7 cellular contexts compared by ENCODE assay signal in the genomic region with DNA sequence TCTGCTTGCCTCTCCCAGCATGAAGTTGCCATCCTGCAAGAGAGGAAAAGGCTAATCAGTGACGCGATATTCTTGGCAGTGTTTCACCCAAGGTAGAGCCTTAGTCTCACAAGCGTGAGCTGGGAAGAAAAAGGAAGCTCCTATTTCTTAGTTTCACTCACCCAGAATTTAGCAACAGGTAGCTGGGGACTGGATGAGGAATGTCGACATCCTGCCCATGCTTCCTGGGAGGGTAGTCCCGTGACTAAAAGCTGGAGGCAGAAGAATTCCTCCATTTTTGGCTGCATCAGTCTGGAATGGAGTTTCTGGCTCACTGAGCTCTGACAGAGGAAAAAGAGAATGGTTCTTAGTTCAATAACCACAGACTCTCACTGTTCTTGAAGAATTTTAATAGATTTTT.
A peak's percentile ranks its signal among the peaks of the same experiment; 100 is the strongest.
DNase-seq lines count a peak whose midpoint lies in the region; ATAC-seq, FAIRE-seq and TF ChIP-seq lines count a peak whose summit lies in the region.
"Not testable (repeated sequence)": the region's sequence is repeated elsewhere in the genome, so short reads cannot be mapped to it uniquely, and the experiment has no call there.

No MANE protein-coding gene starts in this region.

- not testable (repeated sequence) for H2AK5ac ChIP-seq in H1 (ENCODE audit: low read depth, low read length)

- not testable (repeated sequence) for H3K9me3 Mint-ChIP-seq in CD14-positive monocyte, GM23338

- not testable (repeated sequence) for H3K79me2 ChIP-seq in GM23338 (replicated peaks; ENCODE audit: insufficient read depth); H1 (ENCODE audit: control insufficient read depth in 1 of 2, insufficient read depth in 2 of 2, low read length in 2 of 2)

- TF ChIP-seq EP300 in H1 (IDR thresholded peaks at IDR 0.05; ENCODE audit: borderline replicate concordance in 1 of 2, low read depth in 2 of 2, low read length in 2 of 2): not testable (repeated sequence)

- not testable (repeated sequence) for H3K9me2 ChIP-seq in GM23338 (ENCODE audit: insufficient read depth)

- H3K4me1 Mint-ChIP-seq in CD14-positive monocyte, GM23338: not testable (repeated sequence)

- not testable (repeated sequence) for H3K9ac ChIP-seq in H1 (replicated peaks in 1 of 4; ENCODE audit: extremely low read depth in 1 of 4, low read depth in 3 of 4, low read length in 3 of 4)

- intact Hi-C loops in CD14-positive monocyte (cut with micrococcal nuclease); upper lobe of right lung (cut with DNase I): not testable (repeated sequence)

- not testable (repeated sequence) for H2BK12ac ChIP-seq in H1 (ENCODE audit: low read depth, low read length)

- not testable (repeated sequence) for H3K4me2 ChIP-seq in GM23338; H1 (ENCODE audit: insufficient read depth in 1 of 2, low read depth in 2 of 2, low read length in 2 of 2)

- not testable (repeated sequence) for H2BK20ac ChIP-seq in H1 (ENCODE audit: low read length)

- H3K27ac Mint-ChIP-seq in CD14-positive monocyte, GM23338: not testable (repeated sequence)

- not testable (repeated sequence) for H2BK120ac ChIP-seq in H1 (replicated peaks; ENCODE audit: low read depth, low read length)

- H3K4me3 Mint-ChIP-seq in CD14-positive monocyte, GM23338: not testable (repeated sequence)

- not testable (repeated sequence) for H4K91ac ChIP-seq in H1 (replicated peaks; ENCODE audit: insufficient read length, low read length)

- H3K27me3 ChIP-seq in GM23338 (ENCODE audit: insufficient read depth); H1 (replicated peaks in 1 of 4; ENCODE audit: control insufficient read depth in 3 of 4, extremely low read depth in 1 of 4, insufficient read depth in 3 of 4, low read length in 3 of 4); upper lobe of right lung: not testable (repeated sequence)

- DNase-seq in CD14-positive monocyte (ENCODE audit: low spot score): peak; percentile 25
- DNase-seq in GM23338 (ENCODE audit: low spot score): peak; percentile 0
- not testable (repeated sequence) for DNase-seq in RCC 7860 (ENCODE audit: low spot score)
- peak; percentile 0 for DNase-seq in amniotic epithelial cell (ENCODE audit: low read depth)
- DNase-seq in H1 (ENCODE audit: low read depth in 1 of 2, low spot score in 2 of 2): peak in 1 of 2 experiments; percentile 32
- peak; percentile 28 for DNase-seq in kidney tubule cell (ENCODE audit: low spot score)
- DNase-seq in upper lobe of right lung: peak; percentile 17

- not testable (repeated sequence) for H4K8ac ChIP-seq in H1 (ENCODE audit: extremely low read depth, insufficient read depth, low read length)

- H3K18ac ChIP-seq in H1 (ENCODE audit: extremely low read depth, low read length): not testable (repeated sequence)

- not testable (repeated sequence) for H3K27me3 Mint-ChIP-seq in CD14-positive monocyte (ENCODE audit: low read depth in 3 of 3); GM23338 (ENCODE audit: insufficient read depth, low read depth, poor library complexity)

- H3K56ac ChIP-seq in H1 (replicated peaks; ENCODE audit: insufficient read length, low read depth, low read length): not testable (repeated sequence)

- H3K9me3 ChIP-seq in H1 (ENCODE audit: insufficient read depth in 2 of 2, low read depth in 1 of 2, low read length in 1 of 2); upper lobe of right lung: not testable (repeated sequence)

- not testable (repeated sequence) for H3K4ac ChIP-seq in H1 (replicated peaks; ENCODE audit: insufficient read length, low read depth, low read length)

- not testable (repeated sequence) for H3K27ac ChIP-seq in GM23338 (ENCODE audit: low read depth); H1 (ENCODE audit: low read depth, low read length); upper lobe of right lung

- H2BK15ac ChIP-seq in H1 (ENCODE audit: low read length): not testable (repeated sequence)

- not testable (repeated sequence) for H4K20me1 ChIP-seq in GM23338 (replicated peaks; ENCODE audit: insufficient read depth); H1 (replicated peaks in 1 of 2; ENCODE audit: control insufficient read depth in 1 of 2, insufficient read depth in 2 of 2, low read length in 2 of 2)

- WGBS in H1 (ENCODE audit: extremely low coverage in 1 of 2, insufficient coverage in 1 of 2, insufficient read length in 1 of 2, insufficient replicate concordance in 2 of 2, low coverage in 1 of 2, low lambda C conversion rate in 2 of 2, missing lambda C conversion rate in 1 of 2), 2 experiments: 75% methylated on average over 2 of the region's 5 CpGs; no CpG with 5 or more reads in 1 of the 2 experiments

- not testable (repeated sequence) for H3K36me3 ChIP-seq in GM23338 (ENCODE audit: insufficient read depth); H1 (ENCODE audit: control insufficient read depth in 2 of 4, insufficient read depth in 4 of 4, low read length in 3 of 4); upper lobe of right lung

- not testable (repeated sequence) for H3K4me1 ChIP-seq in GM23338 (ENCODE audit: insufficient read depth); H1 (replicated peaks in 1 of 4; ENCODE audit: control insufficient read depth in 3 of 4, insufficient read depth in 4 of 4, low read length in 3 of 4); upper lobe of right lung

- not testable (repeated sequence) for H3K36me3 Mint-ChIP-seq in CD14-positive monocyte; GM23338 (ENCODE audit: low read depth)

- peak; percentile 4 for FAIRE-seq in RCC 7860 (lab: Jason Lieb, UNC)
- peak; percentile 32 for FAIRE-seq in H1 (lab: Jason Lieb, UNC)

- TF ChIP-seq CTCF in CD14-positive monocyte (IDR thresholded peaks at IDR 0.05); GM23338 (conservative IDR thresholded peaks at IDR 0.05; ENCODE audit: low read depth in 2 of 2); H1 (IDR thresholded peaks at IDR 0.05; ENCODE audit: control extremely low read depth in 1 of 3, insufficient read depth in 1 of 3, low read depth in 1 of 3, low read length in 3 of 3); upper lobe of right lung (IDR thresholded peaks at IDR 0.05): not testable (repeated sequence)

- not testable (repeated sequence) for H3K14ac ChIP-seq in H1 (ENCODE audit: insufficient read length)

- not testable (repeated sequence) for TF ChIP-seq POLR2A in H1 (IDR thresholded peaks at IDR 0.05; ENCODE audit: control extremely low read depth in 1 of 2, low read depth in 2 of 2, low read length in 2 of 2)

- not testable (repeated sequence) for H3F3A ChIP-seq in GM23338 (replicated peaks; ENCODE audit: low read depth)

- CTCF ChIA-PET in H1 (lab: Charles Lee; ENCODE audit: partially characterized antibody): not testable (repeated sequence)

- ATAC-seq in GM23338, upper lobe of right lung: not testable (repeated sequence)

- not testable (repeated sequence) for H2AFZ ChIP-seq in GM23338; H1 (ENCODE audit: low read length)

- TF ChIP-seq RAD21 in H1 (IDR thresholded peaks at IDR 0.05 in 1 of 2, conservative IDR thresholded peaks at IDR 0.05 in 1 of 2; ENCODE audit: low read depth in 2 of 2, low read length in 2 of 2): not testable (repeated sequence)

- H3K79me1 ChIP-seq in H1 (ENCODE audit: low read depth, low read length): not testable (repeated sequence)

- H3K23me2 ChIP-seq in H1 (ENCODE audit: low read depth, low read length): not testable (repeated sequence)

- H3K23ac ChIP-seq in H1 (ENCODE audit: insufficient read length): not testable (repeated sequence)

- H4K5ac ChIP-seq in H1 (ENCODE audit: insufficient read length, low read depth, low read length): not testable (repeated sequence)

- H2BK5ac ChIP-seq in H1 (ENCODE audit: low read depth, low read length): not testable (repeated sequence)

- POLR2A ChIA-PET in H1 (lab: Charles Lee; ENCODE audit: partially characterized antibody): not testable (repeated sequence)

- H3K4me3 ChIP-seq in GM23338; H1 (ENCODE audit: extremely low read depth in 1 of 4, insufficient read depth in 2 of 4, low read depth in 3 of 4, low read length in 4 of 4); upper lobe of right lung: not testable (repeated sequence)
